In genomic region chr15:60318236-60318867, GRCh38 we compare ENCODE assay signal across 1 cellular context.
TF ChIP-seq lines count a peak whose summit lies in the region.

No MANE protein-coding gene starts in this region.

TF ChIP-seq in GM23338, 12 proteins besides CTCF, POLR2A, EP300 and RAD21 (continued from another document):
- TF ChIP-seq ZNF462 (CRISPR knock-in tag; IDR thresholded peaks at IDR 0.05) (no peak), ZNF114 (CRISPR knock-in tag; IDR thresholded peaks at IDR 0.05) (no peak), EZH2phosphoT487 (IDR thresholded peaks at IDR 0.05; ENCODE audit: unreplicated experiment) (no peak), ZNF331 (CRISPR knock-in tag; IDR thresholded peaks at IDR 0.05; ENCODE audit: low read depth) (no peak), NANOG (IDR thresholded peaks at IDR 0.05; ENCODE audit: borderline replicate concordance) (no peak), JUNB (IDR thresholded peaks at IDR 0.05; ENCODE audit: unreplicated experiment) (no peak), REST (IDR thresholded peaks at IDR 0.05; ENCODE audit: unreplicated experiment) (no peak)
- TF ChIP-seq, protein P1, sequence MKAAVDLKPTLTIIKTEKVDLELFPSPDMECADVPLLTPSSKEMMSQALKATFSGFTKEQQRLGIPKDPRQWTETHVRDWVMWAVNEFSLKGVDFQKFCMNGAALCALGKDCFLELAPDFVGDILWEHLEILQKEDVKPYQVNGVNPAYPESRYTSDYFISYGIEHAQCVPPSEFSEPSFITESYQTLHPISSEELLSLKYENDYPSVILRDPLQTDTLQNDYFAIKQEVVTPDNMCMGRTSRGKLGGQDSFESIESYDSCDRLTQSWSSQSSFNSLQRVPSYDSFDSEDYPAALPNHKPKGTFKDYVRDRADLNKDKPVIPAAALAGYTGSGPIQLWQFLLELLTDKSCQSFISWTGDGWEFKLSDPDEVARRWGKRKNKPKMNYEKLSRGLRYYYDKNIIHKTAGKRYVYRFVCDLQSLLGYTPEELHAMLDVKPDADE (IDR thresholded peaks at IDR 0.05), result no peak
